In genomic region chr5:2757563-2758311, GRCh38 we compare ENCODE assay signal across 16 cellular contexts. TPM values are rescaled to one million over a fixed set of nuclear protein-coding genes. Genes with fewer than 3 reads are reported as not detected.
DNase-seq lines count a peak whose midpoint lies in the region; ATAC-seq, FAIRE-seq and TF ChIP-seq lines count a peak whose summit lies in the region.
"Had no signal": no experiment of that assay in that cellular context is flagged by ENCODE, and none has a peak within 500 bp of the region (broad histone marks: within the 10 kb centered on the region; RNA-seq: fewer than 3 reads in every experiment).

No MANE protein-coding gene starts in this region.

- no peaks in the 10 kb centered on the region for H3K9me2 ChIP-seq in GM23248 (ENCODE audit: insufficient read depth)

- H3K9ac ChIP-seq in GM23248: no peak overlapping the region

- H3K27me3 ChIP-seq in GM23248 (replicated peaks; ENCODE audit: insufficient read depth): no peaks in the 10 kb centered on the region

- peak; percentile 97 for DNase-seq in GM23248
- peak; percentile 31 for DNase-seq in RPMI7951 (ENCODE audit: low read depth)
- DNase-seq in fibroblast of gingiva (ENCODE audit: low read depth): peak; percentile 14
- DNase-seq in non-pigmented ciliary epithelial cell (ENCODE audit: low read depth): peak; percentile 64
- DNase-seq in H54 (ENCODE audit: insufficient read length, low spot score): no peak
- no peak for DNase-seq in activated CD4-positive, alpha-beta T cell treated with anti-CD3 and anti-CD28 coated beads for 4 hours
- no peak for DNase-seq in stimulated activated CD8-positive, alpha-beta memory T cell treated with anti-CD3 and anti-CD28 coated beads, Interleukin-4, amount 100 ng/mL, for 48 hours
- DNase-seq: activated T-cell treated with anti-CD3 and anti-CD28 coated beads, Interleukin-2, amount 50 U/mL, for 4 hours; CD4-positive, CD25-positive, alpha-beta regulatory T cell; naive thymus-derived CD4-positive, alpha-beta T cell; NCI-H345 had no signal

- peaks cover 19% of the 10 kb centered on the region for H3F3A ChIP-seq in GM23248 (ENCODE audit: insufficient read depth)

- peak overlapping the region; percentile 80 for H3K27ac ChIP-seq in GM23248
- H3K27ac ChIP-seq: ascending aorta, WERI-Rb-1 had no signal

- no peaks in the 10 kb centered on the region for H4K20me1 ChIP-seq in GM23248 (ENCODE audit: insufficient read depth)

- H3K4me3 ChIP-seq in GM23248: peak overlapping the region; percentile 11

- H3K9me3 ChIP-seq in GM23248 (ENCODE audit: low read depth): no peaks in the 10 kb centered on the region
- H3K9me3 ChIP-seq: ascending aorta had no signal

- no peaks in the 10 kb centered on the region for H3K36me3 ChIP-seq in GM23248 (ENCODE audit: low read depth)
- H3K36me3 ChIP-seq: ascending aorta, WERI-Rb-1 had no signal

- FAIRE-seq in H54 (lab: Jason Lieb, UNC): no peak

- H3K4me2 ChIP-seq in GM23248 (ENCODE audit: unreplicated experiment): peak overlapping the region; percentile 87

- 70 to 71% methylated on average over 23 of the region's 23 CpGs for WGBS in GM23248 (ENCODE audit: low coverage in 1 of 2, low lambda C conversion rate in 2 of 2, missing lambda C conversion rate in 2 of 2), 2 experiments

- in situ Hi-C loops in GM23248 (cut with MboI): no loop called here

- no peak overlapping the region for H2AFZ ChIP-seq in GM23248

- no peak for ATAC-seq in HG03457 (IDR thresholded peaks at IDR 0.05; ENCODE audit: unreplicated experiment)
- ATAC-seq: activated T-cell treated with anti-CD3 and anti-CD28 coated beads, Interleukin-2, amount 50 U/mL, for 4 hours; naive thymus-derived CD4-positive, alpha-beta T cell; Right ventricle myocardium inferior had no signal

- peaks cover 38% of the 10 kb centered on the region for H3K4me1 ChIP-seq in GM23248 (ENCODE audit: insufficient read depth)
- H3K4me1 ChIP-seq: ascending aorta had no signal

- TF ChIP-seq POLR2A in H54 (IDR thresholded peaks at IDR 0.05; ENCODE audit: low read depth, low read length): no peak

- H3K79me2 ChIP-seq in GM23248 (ENCODE audit: insufficient read depth): peaks cover 30% of the 10 kb centered on the region

RNA-seq across cellular contexts. Expression of gene IRX2, which starts 6.3 kb away (rescaled TPM):
- total RNA-seq in GM23248 (2014; rRNA removed; shearing (Covaris generic)): 30.6 and 38.1 TPM in 2 replicates
- 6.1 TPM in 2 replicates for polyA plus RNA-seq in GM23248 (2016; fragmentation: Nextera tagmentation; extraction: Ambion mirVana)
- total RNA-seq in RPMI7951 (2014; rRNA removed; shearing (Covaris generic)): 0.12 TPM in 1 of 2 replicates, not detected in the other
- total RNA-seq: ascending aorta; CD4-positive, CD25-positive, alpha-beta regulatory T cell; naive thymus-derived CD4-positive, alpha-beta T cell had no signal
- polyA plus RNA-seq: CD4-positive, CD25-positive, alpha-beta regulatory T cell; IgD-negative memory B cell; naive thymus-derived CD4-positive, alpha-beta T cell had no signal

Comparison
In these comparisons a context has a peak if more than half of its experiments do, and no peak if none do; other contexts are left out.
1. DNase-seq: peak in GM23248 (single experiment), RPMI7951 (single experiment), fibroblast of gingiva (single experiment) and non-pigmented ciliary epithelial cell (single experiment); none in H54 (single experiment), activated CD4-positive, alpha-beta T cell treated with anti-CD3 and anti-CD28 coated beads for 4 hours (0 of 2) and stimulated activated CD8-positive, alpha-beta memory T cell treated with anti-CD3 and anti-CD28 coated beads, Interleukin-4, amount 100 ng/mL, for 48 hours (single experiment).
2. RNA of gene IRX2, which starts 6.3 kb away (total RNA-seq): 30.6 to 38.1 TPM in GM23248; 0.12 TPM in RPMI7951; every median in the first group is over 10 times any median in the second.